ENCODE assay signal across 11 cellular contexts in genomic region chr2:63127594-63127993, GRCh38.
"Had no signal": no experiment of that assay in that cellular context is flagged by ENCODE, and none has a peak within 500 bp of the region (broad histone marks: within the 10 kb centered on the region; RNA-seq: fewer than 3 reads in every experiment).

No MANE protein-coding gene starts in this region.

- H3K4me3 ChIP-seq: GM23248, GM23338, HAP-1 had no signal

- DNase-seq: GM23248, GOT3, H7, H9, HCEC 1CT, HFFc6 had no signal

- H3K36me3 ChIP-seq: HAP-1 had no signal

- H2AFZ ChIP-seq: GM23248, GM23338 had no signal

- H3K9ac ChIP-seq: GM23248 had no signal

- ATAC-seq: GM23338, HCT116 had no signal

- H3K4me2 ChIP-seq: GM23338 had no signal

- FAIRE-seq: H1, H54 had no signal

- H3K27ac ChIP-seq: GM23248 had no signal
